In genomic region chr4:763191-763810, GRCh38 we compare ENCODE assay signal across 18 cellular contexts. TPM values are rescaled to one million over a fixed set of nuclear protein-coding genes. Genes with fewer than 3 reads are reported as not detected.
A peak's percentile ranks its signal among the peaks of the same experiment; 100 is the strongest.
DNase-seq lines count a peak whose midpoint lies in the region; ATAC-seq, FAIRE-seq and TF ChIP-seq lines count a peak whose summit lies in the region.
"Had no signal": no experiment of that assay in that cellular context is flagged by ENCODE, and none has a peak within 500 bp of the region (broad histone marks: within the 10 kb centered on the region; RNA-seq: fewer than 3 reads in every experiment).

No MANE protein-coding gene starts in this region.

- peaks cover 39 to 45% of the 10 kb centered on the region in 2 donors for H3K36me3 Mint-ChIP-seq in CD4-positive, alpha-beta memory T cell
- H3K36me3 Mint-ChIP-seq in Calu3 (ENCODE audit: insufficient read depth, unreplicated experiment) (peaks cover 83% of the 10 kb centered on the region), natural killer cell (no peaks in the 10 kb centered on the region)
- H3K36me3 Mint-ChIP-seq in T-helper 2 cell treated with Interferon-gamma antibody and Interleukin-4, amounts not matched to agents 5 μg/mL and 100 μg/mL, for 36 hours (ENCODE audit: low read depth) = peaks cover 49% of the 10 kb centered on the region

- H4K20me1 ChIP-seq in GM12878 (ENCODE audit: control insufficient read depth, insufficient read depth) = no peaks in the 10 kb centered on the region; the same call in 1 of the 2 replicates

- no peak overlapping the region for H3K4me2 ChIP-seq in GM12878 (ENCODE audit: control insufficient read depth, insufficient read depth)

- H3K4me1 Mint-ChIP-seq in CD4-positive, alpha-beta memory T cell = peaks cover 20 to 52% (median 33%) of the 10 kb centered on the region in 4 donors
- no peaks in the 10 kb centered on the region for H3K4me1 Mint-ChIP-seq in Calu3 (ENCODE audit: low read depth, unreplicated experiment)
- peaks cover 25 to 35% of the 10 kb centered on the region in 2 donors for H3K4me1 Mint-ChIP-seq in natural killer cell
- H3K4me1 Mint-ChIP-seq in T-helper 2 cell treated with Interferon-gamma antibody and Interleukin-4, amounts not matched to agents 5 μg/mL and 100 μg/mL, for 36 hours (ENCODE audit: low read depth) = peaks cover 3% of the 10 kb centered on the region

- ATAC-seq in GM12878 = no peak
- ATAC-seq in natural killer cell = no peak
- no peak for ATAC-seq in HG02798 (IDR thresholded peaks at IDR 0.05; ENCODE audit: poor library complexity, unreplicated experiment)
- ATAC-seq in foreskin keratinocyte = no peak
- no peak for ATAC-seq in HG03135 (IDR thresholded peaks at IDR 0.05; ENCODE audit: unreplicated experiment)
- ATAC-seq: esophagus mucosa; stimulated activated memory B cell treated with anti-CD40 and anti-IgM and Interleukin-4, amounts not matched to agents 10 μg/mL and 1 μg/mL and 100 μg/mL, for 72 hours had no signal

- in situ Hi-C loops in GM12878 (cut with MboI) = no loop called here

- FAIRE-seq in GM12878 (lab: Jason Lieb, UNC) = no peak

- no peak overlapping the region for H3K27ac ChIP-seq in CD4-positive, alpha-beta memory T cell (ENCODE audit: low read depth, low read length)
- H3K27ac ChIP-seq in GM12878 (ENCODE audit: control insufficient read depth, insufficient read depth) (no peak overlapping the region), foreskin keratinocyte (no peak overlapping the region)

- CTCF ChIA-PET in CD4-positive, alpha-beta memory T cell (lab: Charles Lee; ENCODE audit: partially characterized antibody) = interaction anchor here (1.5 to 1.6 kb wide), 2 partner anchors 20 to 22 kb away, joined by 3 to 4 read pairs; no protein-coding TSS in a partner anchor
- CTCF ChIA-PET in Calu3 (lab: Charles Lee) = interaction anchor here (0.7 kb wide), 1 partner anchor 11 kb away, joined by 4 read pairs; no protein-coding TSS in a partner anchor
- CTCF ChIA-PET in GM12878 (lab: Yijun Ruan, JAX) = no interaction called here

- no peak overlapping the region for H2AFZ ChIP-seq in GM12878 (ENCODE audit: control insufficient read depth, low read depth, low read length)

- peak overlapping the region in 4 of 7 donors; percentile 25 to 78 (median 60) for H3K27ac Mint-ChIP-seq in CD4-positive, alpha-beta memory T cell
- H3K27ac Mint-ChIP-seq in Calu3 (ENCODE audit: unreplicated experiment) (peak overlapping the region; percentile 50), natural killer cell (peak overlapping the region; percentile 40 to 46)
- H3K27ac Mint-ChIP-seq in T-helper 2 cell treated with Interferon-gamma antibody and Interleukin-4, amounts not matched to agents 5 μg/mL and 100 μg/mL, for 36 hours = no peak overlapping the region
- H3K27ac Mint-ChIP-seq: stimulated activated memory B cell treated with anti-CD40 and anti-IgM and Interleukin-4, amounts not matched to agents 10 μg/mL and 1 μg/mL and 100 μg/mL, for 72 hours had no signal

- H3K4me1 ChIP-seq in CD4-positive, alpha-beta memory T cell (ENCODE audit: insufficient read depth, low read length) = peaks cover 13% of the 10 kb centered on the region
- H3K4me1 ChIP-seq in GM12878 (ENCODE audit: control insufficient read depth, insufficient read depth, low read length) (no peaks in the 10 kb centered on the region), foreskin keratinocyte (no peaks in the 10 kb centered on the region)

- H3K9ac ChIP-seq in GM12878 (ENCODE audit: control insufficient read depth, insufficient read depth, low read length) = no peak overlapping the region

- no peaks in the 10 kb centered on the region for H3K9me3 ChIP-seq in CD4-positive, alpha-beta memory T cell (ENCODE audit: control insufficient read depth in 1 of 2, low read length in 2 of 2)
- no peaks in the 10 kb centered on the region for H3K9me3 ChIP-seq in GM12878 (replicated peaks; ENCODE audit: control insufficient read depth, insufficient read depth, low read length)
- H3K9me3 ChIP-seq: upper lobe of left lung had no signal

- no peaks in the 10 kb centered on the region for H3K79me2 ChIP-seq in GM12878 (ENCODE audit: control insufficient read depth, insufficient read depth, low read length)

- BruUV-seq in Calu3 (replicated peaks; lab: Mats Ljungman, UMichigan) (no TSS peak), GM12878 (replicated peaks; lab: Mats Ljungman, UMichigan) (no TSS peak)

- no peak overlapping the region for H3K4me3 ChIP-seq in CD4-positive, alpha-beta memory T cell (ENCODE audit: low read length in 2 of 2)
- H3K4me3 ChIP-seq in GM12878 = no peak overlapping the region
- H3K4me3 ChIP-seq: upper lobe of left lung had no signal

- SMC1A ChIA-PET in GM12878 (lab: Charles Lee; ENCODE audit: uncharacterized antibody, unreplicated experiment) = no interaction called here

- TF ChIP-seq EP300 in GM12878 (IDR thresholded peaks at IDR 0.05; ENCODE audit: borderline replicate concordance in 1 of 2, control insufficient read depth in 1 of 2, low read depth in 2 of 2, low read length in 2 of 2) = no peak

- no peak; the same call in 1 of the 2 replicates for TF ChIP-seq POLR2A in GM12878 (IDR thresholded peaks at IDR 0.05; ENCODE audit: low read depth, low read length)

- no peak for DNase-seq in CD4-positive, alpha-beta memory T cell
- DNase-seq in Calu3 = no peak
- DNase-seq in GM12878 (ENCODE audit: low read depth, low spot score) = no peak
- no peak for DNase-seq in natural killer cell
- no peak for DNase-seq in foreskin keratinocyte
- no peak for DNase-seq in T-helper 2 cell treated with Interferon-gamma antibody and Interleukin-4, amounts not matched to agents 5 μg/mL and 100 μg/mL, for 36 hours (ENCODE audit: low spot score)
- DNase-seq: activated naive CD4-positive, alpha-beta T cell treated with anti-CD3 and anti-CD28 coated beads, Interleukin-2, amount 50 U/mL, for 16 hours; mammary epithelial cell; MM.1S; naive B cell; NCI-H187 treated with DMSO at 0.1 percent for 48 hours; NCI-H446 treated with DMSO at 0.1 percent for 48 hours; SHP77; upper lobe of left lung had no signal

- POLR2A ChIA-PET in CD4-positive, alpha-beta memory T cell (lab: Charles Lee; ENCODE audit: partially characterized antibody) = interaction anchor here (1.0 to 2.5 kb wide), 3 partner anchors 12 to 18 kb away, joined by 3 to 9 read pairs (median 4); no protein-coding TSS in a partner anchor
- POLR2A ChIA-PET in GM12878 (lab: Charles Lee) = no interaction called here

- RAD21 ChIA-PET in GM12878 (lab: Charles Lee; ENCODE audit: unreplicated experiment) = no interaction called here

- intact Hi-C loops in CD4-positive, alpha-beta memory T cell (cut with micrococcal nuclease) = no loop called here
- intact Hi-C loops in Calu3 (cut with micrococcal nuclease; ENCODE audit: unreplicated experiment) (no loop called here), GM12878 (cut with micrococcal nuclease; ENCODE audit: unreplicated experiment) (no loop called here), natural killer cell (cut with micrococcal nuclease) (no loop called here)

- H3K9me3 Mint-ChIP-seq in CD4-positive, alpha-beta memory T cell = peaks cover 0 to 8% (median 0%) of the 10 kb centered on the region in 8 donors
- H3K9me3 Mint-ChIP-seq in Calu3 (ENCODE audit: low read depth, unreplicated experiment) (peaks cover 5% of the 10 kb centered on the region), natural killer cell (no peaks in the 10 kb centered on the region)
- H3K9me3 Mint-ChIP-seq in T-helper 2 cell treated with Interferon-gamma antibody and Interleukin-4, amounts not matched to agents 5 μg/mL and 100 μg/mL, for 36 hours = no peaks in the 10 kb centered on the region
- H3K9me3 Mint-ChIP-seq: stimulated activated memory B cell treated with anti-CD40 and anti-IgM and Interleukin-4, amounts not matched to agents 10 μg/mL and 1 μg/mL and 100 μg/mL, for 72 hours had no signal

- H3K36me3 ChIP-seq in CD4-positive, alpha-beta memory T cell (ENCODE audit: insufficient read depth, low read length) = peaks cover 20% of the 10 kb centered on the region
- H3K36me3 ChIP-seq in GM12878 (ENCODE audit: control insufficient read depth in 2 of 2, insufficient read depth in 2 of 2, low read length in 1 of 2) = peaks cover 14 to 22% of the 10 kb centered on the region in 2 experiments

- no peak for TF ChIP-seq CTCF in Calu3 (IDR thresholded peaks at IDR 0.05; ENCODE audit: unreplicated experiment)
- no peak for TF ChIP-seq CTCF in GM12878 (IDR thresholded peaks at IDR 0.05 in 2 of 3, conservative IDR thresholded peaks at IDR 0.05 in 1 of 3; ENCODE audit: control insufficient read depth in 2 of 3, extremely low read depth in 1 of 3, insufficient read depth in 1 of 3, low read depth in 3 of 3, low read length in 3 of 3)
- no peak for TF ChIP-seq CTCF in natural killer cell (IDR thresholded peaks at IDR 0.05)
- TF ChIP-seq CTCF in foreskin keratinocyte (conservative IDR thresholded peaks at IDR 0.05) = no peak

- H3K27me3 ChIP-seq in CD4-positive, alpha-beta memory T cell (ENCODE audit: insufficient read depth, low read length) = no peaks in the 10 kb centered on the region
- H3K27me3 ChIP-seq in GM12878 (replicated peaks in 1 of 2; ENCODE audit: control insufficient read depth in 2 of 2, insufficient read depth in 2 of 2, low read length in 1 of 2) (no peaks in the 10 kb centered on the region), foreskin keratinocyte (no peaks in the 10 kb centered on the region)
- H3K27me3 ChIP-seq: upper lobe of left lung had no signal

- H3K4me3 Mint-ChIP-seq in CD4-positive, alpha-beta memory T cell = peak overlapping the region in 2 of 8 donors; percentile 6 to 50
- H3K4me3 Mint-ChIP-seq in Calu3 (ENCODE audit: low read depth, unreplicated experiment) (no peak overlapping the region), natural killer cell (no peak overlapping the region)
- H3K4me3 Mint-ChIP-seq in T-helper 2 cell treated with Interferon-gamma antibody and Interleukin-4, amounts not matched to agents 5 μg/mL and 100 μg/mL, for 36 hours = no peak overlapping the region
- H3K4me3 Mint-ChIP-seq: stimulated activated memory B cell treated with anti-CD40 and anti-IgM and Interleukin-4, amounts not matched to agents 10 μg/mL and 1 μg/mL and 100 μg/mL, for 72 hours had no signal

- no peak for TF ChIP-seq RAD21 in GM12878 (IDR thresholded peaks at IDR 0.05; ENCODE audit: insufficient read depth, low read depth, low read length)

- H3K27me3 Mint-ChIP-seq in CD4-positive, alpha-beta memory T cell = no peaks in the 10 kb centered on the region
- H3K27me3 Mint-ChIP-seq in Calu3 (ENCODE audit: unreplicated experiment) = peaks cover 12% of the 10 kb centered on the region
- no peaks in the 10 kb centered on the region for H3K27me3 Mint-ChIP-seq in natural killer cell (ENCODE audit: low read depth in 2 of 2)
- H3K27me3 Mint-ChIP-seq in T-helper 2 cell treated with Interferon-gamma antibody and Interleukin-4, amounts not matched to agents 5 μg/mL and 100 μg/mL, for 36 hours (ENCODE audit: low read depth) = no peaks in the 10 kb centered on the region
- H3K27me3 Mint-ChIP-seq: naive B cell; stimulated activated memory B cell treated with anti-CD40 and anti-IgM and Interleukin-4, amounts not matched to agents 10 μg/mL and 1 μg/mL and 100 μg/mL, for 72 hours had no signal

- WGBS in GM12878 (ENCODE audit: insufficient coverage, insufficient replicate concordance, low lambda C conversion rate, missing lambda C conversion rate) = 94% methylated on average over 23 of the region's 23 CpGs

RNA-seq across cellular contexts. Expression of gene PCGF3, which starts 57.7 kb away (rescaled TPM):
- 10 to 100 TPM; 66.1 to 73.8 TPM for total RNA-seq in CD4-positive, alpha-beta memory T cell
- 1 to 10 TPM; 2.9 to 5.0 TPM for polyA plus RNA-seq in CD4-positive, alpha-beta memory T cell
- 29.5 and 30.0 TPM in 2 replicates for total RNA-seq in Calu3 (2022)
- total RNA-seq in GM12878 (2013; cell fraction: nucleolus; rRNA removed) = 137 and 138 TPM in 2 replicates
- 21.1 and 21.7 TPM in 2 replicates for total RNA-seq in GM12878 (2014; rRNA removed)
- 15.0 and 15.4 TPM in 2 replicates for total RNA-seq in GM12878 (2014; rRNA removed; fragmentation: Illumina TruSeq; extraction: Trizol)
- total RNA-seq in GM12878 (2021) = 35.4 and 35.8 TPM in 2 replicates
- polyA plus RNA-seq in GM12878 (2011; ENCODE audit: low read depth) = 19.4 TPM
- 43.8 and 45.9 TPM in 2 replicates for polyA plus RNA-seq in GM12878 (2011; rRNA removed)
- polyA plus RNA-seq in GM12878 (2011; cell fraction: cytosol; rRNA removed) = 43.1 and 49.1 TPM in 2 replicates
- polyA plus RNA-seq in GM12878 (2011; cell fraction: nucleus; rRNA removed) = 236 and 252 TPM in 2 replicates
- 22.8 and 29.1 TPM in 2 replicates for polyA plus RNA-seq in GM12878 (2012)
- 11.9 and 15.6 TPM in 2 replicates for polyA plus RNA-seq in GM12878 (2014; fragmentation: Illumina TruSeq; extraction: Trizol)
- 1 to 10 TPM; 2.2 to 4.5 TPM for polyA plus RNA-seq in GM12878 (2014; fragmentation: Nextera tagmentation; extraction: Ambion mirVana)
- polyA plus RNA-seq in GM12878 (2014; rRNA removed) = 33.2 and 40.5 TPM in 2 replicates
- 10 to 100 TPM; 14.3 to 16.2 TPM for polyA plus RNA-seq in GM12878 (2016; fragmentation: Nextera tagmentation; extraction: Ambion mirVana)
- 54.2 and 58.7 TPM in 2 replicates for polyA minus RNA-seq in GM12878 (2011; rRNA and poly(A)+ RNA removed)
- 22.6 and 24.6 TPM in 2 replicates for polyA minus RNA-seq in GM12878 (2011; cell fraction: cytosol; rRNA and poly(A)+ RNA removed)
- polyA minus RNA-seq in GM12878 (2011; cell fraction: nucleus; rRNA and poly(A)+ RNA removed) = 60.6 and 74.2 TPM in 2 replicates
- total RNA-seq in natural killer cell = 100 to 1,000 TPM in 1 of 3 donors, 10 to 100 TPM in 2; 71.2 to 101 (median 97.2) TPM
- total RNA-seq in foreskin keratinocyte = 38.7 and 42.4 TPM in 2 replicates
- polyA plus RNA-seq in foreskin keratinocyte = 29.1 and 32.7 TPM in 2 replicates
